Comparison of ENCODE assay signal across 26 cellular contexts in the genomic region with DNA sequence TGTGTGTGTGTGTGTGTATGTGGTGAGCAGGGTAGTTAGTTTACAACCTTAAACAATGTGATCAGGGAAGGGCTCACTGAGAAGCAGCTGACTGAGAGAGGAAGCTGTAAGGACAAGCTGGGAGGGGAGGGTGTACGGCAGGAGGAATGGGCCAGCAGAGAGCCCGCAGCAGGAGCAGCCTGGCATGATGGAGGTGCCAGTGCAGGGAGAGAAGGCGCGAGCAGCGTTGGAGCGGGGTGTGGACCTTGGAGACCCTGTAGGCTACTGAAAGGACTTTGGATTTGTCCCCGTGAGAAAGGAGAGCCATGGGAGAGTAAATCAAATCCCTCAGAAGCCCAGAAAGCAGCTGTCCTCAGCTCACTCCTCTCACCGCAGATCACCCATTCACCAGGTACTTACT. TPM values are rescaled to one million over a fixed set of nuclear protein-coding genes. Genes with fewer than 3 reads are reported as not detected.
DNase-seq lines count a peak whose midpoint lies in the region; ATAC-seq, FAIRE-seq and TF ChIP-seq lines count a peak whose summit lies in the region.
"Had no signal": no experiment of that assay in that cellular context is flagged by ENCODE, and none has a peak within 500 bp of the region (broad histone marks: within the 10 kb centered on the region; RNA-seq: fewer than 3 reads in every experiment).

No MANE protein-coding gene starts in this region.

- H2BK15ac ChIP-seq in H1 (ENCODE audit: low read length): no peak overlapping the region

- no peak overlapping the region for H3K4me3 Mint-ChIP-seq in activated naive CD4-positive, alpha-beta T cell treated with anti-CD3 and anti-CD28 coated beads, Interleukin-2, amount 10 ng/mL, durations not matched to agents 7 days and 5 days
- H3K4me3 Mint-ChIP-seq in type B pancreatic cell: no peak overlapping the region

- peaks cover 0 to 2% (median 0%) of the 10 kb centered on the region in 4 experiments; a peak in 1 of 7 replicates for H3K4me1 ChIP-seq in H1 (replicated peaks in 1 of 4; ENCODE audit: control insufficient read depth in 3 of 4, insufficient read depth in 4 of 4, low read length in 3 of 4)
- no peaks in the 10 kb centered on the region for H3K4me1 ChIP-seq in prostate gland (replicated peaks)
- H3K4me1 ChIP-seq: Peyer's patch had no signal

- intact Hi-C loops in prostate gland (cut with DNase I): loop anchor here (5.0 kb wide), 2 partner anchors 511 to 796 kb away; no protein-coding TSS in a partner anchor

- H3K4me1 Mint-ChIP-seq in activated naive CD4-positive, alpha-beta T cell treated with anti-CD3 and anti-CD28 coated beads, Interleukin-2, amount 10 ng/mL, durations not matched to agents 7 days and 5 days: peaks cover 8% of the 10 kb centered on the region
- peaks cover 14% of the 10 kb centered on the region for H3K4me1 Mint-ChIP-seq in type B pancreatic cell (ENCODE audit: unreplicated experiment)

- H3K9me3 Mint-ChIP-seq in activated naive CD4-positive, alpha-beta T cell treated with anti-CD3 and anti-CD28 coated beads, Interleukin-2, amount 10 ng/mL, durations not matched to agents 7 days and 5 days: no peaks in the 10 kb centered on the region
- no peaks in the 10 kb centered on the region for H3K9me3 Mint-ChIP-seq in activated naive CD4-positive, alpha-beta T cell treated with anti-CD3 and anti-CD28 coated beads, Interleukin-2, amount 50 U/mL, for 72 hours
- peaks cover 6% of the 10 kb centered on the region for H3K9me3 Mint-ChIP-seq in type B pancreatic cell

- no peak for DNase-seq in activated naive CD4-positive, alpha-beta T cell treated with anti-CD3 and anti-CD28 coated beads, Interleukin-2, amount 10 ng/mL, durations not matched to agents 7 days and 5 days
- DNase-seq in activated naive CD4-positive, alpha-beta T cell treated with anti-CD3 and anti-CD28 coated beads, Interleukin-2, amount 50 U/mL, for 72 hours (ENCODE audit: low spot score in 2 of 2): no peak
- DNase-seq in MV-4-11 (lab: John Stamatoyannopoulos, UW) (peak; percentile 11), H1 (ENCODE audit: low read depth in 1 of 2, low spot score in 2 of 2) (no peak), type B pancreatic cell (ENCODE audit: extremely low spot score, unreplicated experiment) (no peak), NCI-H524 treated with DMSO at 0.1 percent for 48 hours (lab: John Stamatoyannopoulos, UW) (no peak), prostate gland (ENCODE audit: low spot score) (no peak)
- DNase-seq: 8988T, ACHN, MG63, NCI-H1048, NCI-H1417, NCI-H1694 treated with DMSO at 0.1 percent for 48 hours, NCI-H2081, NCI-H2227 treated with DMSO at 0.1 percent for 48 hours, NCI-H510A, Peyer's patch, SHP77 treated with DMSO at 0.1 percent for 48 hours had no signal

- TF ChIP-seq RAD21 in H1 (IDR thresholded peaks at IDR 0.05 in 1 of 2, conservative IDR thresholded peaks at IDR 0.05 in 1 of 2; ENCODE audit: low read depth in 2 of 2, low read length in 2 of 2): no peak

- no peaks in the 10 kb centered on the region for H3K79me1 ChIP-seq in H1 (ENCODE audit: low read depth, low read length)

- H3K18ac ChIP-seq in H1 (ENCODE audit: extremely low read depth, low read length): no peak overlapping the region

- no peak overlapping the region for H3K4ac ChIP-seq in H1 (replicated peaks; ENCODE audit: insufficient read length, low read depth, low read length)

- no peaks in the 10 kb centered on the region for H3K9me3 ChIP-seq in H1 (ENCODE audit: insufficient read depth in 2 of 2, low read depth in 1 of 2, low read length in 1 of 2)
- no peaks in the 10 kb centered on the region for H3K9me3 ChIP-seq in prostate gland
- H3K9me3 ChIP-seq: Peyer's patch had no signal

- no peaks in the 10 kb centered on the region for H4K20me1 ChIP-seq in H1 (replicated peaks in 1 of 2; ENCODE audit: control insufficient read depth in 1 of 2, insufficient read depth in 2 of 2, low read length in 2 of 2)

- no peak overlapping the region for H3K23ac ChIP-seq in H1 (ENCODE audit: insufficient read length)

- peaks cover 8% of the 10 kb centered on the region for H3K27me3 Mint-ChIP-seq in activated naive CD4-positive, alpha-beta T cell treated with anti-CD3 and anti-CD28 coated beads, Interleukin-2, amount 10 ng/mL, durations not matched to agents 7 days and 5 days
- peaks cover 3% of the 10 kb centered on the region for H3K27me3 Mint-ChIP-seq in type B pancreatic cell

- H4K91ac ChIP-seq in H1 (replicated peaks; ENCODE audit: insufficient read length, low read length): no peak overlapping the region

- H3K23me2 ChIP-seq in H1 (ENCODE audit: low read depth, low read length): no peaks in the 10 kb centered on the region

- no peak overlapping the region for H4K5ac ChIP-seq in H1 (ENCODE audit: insufficient read length, low read depth, low read length)

- POLR2A ChIA-PET in H1 (lab: Charles Lee; ENCODE audit: partially characterized antibody): no interaction called here

- H2BK20ac ChIP-seq in H1 (ENCODE audit: low read length): 0 out of 2 replicates have a peak overlapping the region, but pooled peaks have one; percentile 18

- no peak overlapping the region for H3K9ac ChIP-seq in H1 (replicated peaks in 1 of 4; ENCODE audit: extremely low read depth in 1 of 4, low read depth in 3 of 4, low read length in 3 of 4)

- H2BK5ac ChIP-seq in H1 (ENCODE audit: low read depth, low read length): no peak overlapping the region

- no peaks in the 10 kb centered on the region for H3K27me3 ChIP-seq in H1 (replicated peaks in 1 of 4; ENCODE audit: control insufficient read depth in 3 of 4, extremely low read depth in 1 of 4, insufficient read depth in 3 of 4, low read length in 3 of 4)
- no peaks in the 10 kb centered on the region for H3K27me3 ChIP-seq in prostate gland (replicated peaks; ENCODE audit: insufficient read depth)
- H3K27me3 ChIP-seq: MG63, Peyer's patch had no signal

- H3K14ac ChIP-seq in H1 (ENCODE audit: insufficient read length): no peak overlapping the region

- WGBS in H1 (ENCODE audit: extremely low coverage in 1 of 2, insufficient coverage in 1 of 2, insufficient read length in 1 of 2, insufficient replicate concordance in 2 of 2, low coverage in 1 of 2, low lambda C conversion rate in 2 of 2, missing lambda C conversion rate in 1 of 2), 2 experiments: 88% methylated on average over 7 of the region's 8 CpGs; no CpG with 5 or more reads in 1 of the 2 experiments
- WGBS in prostate gland: 89% methylated on average over 8 of the region's 8 CpGs

- H3K36me3 ChIP-seq in H1 (ENCODE audit: control insufficient read depth in 2 of 4, insufficient read depth in 4 of 4, low read length in 3 of 4) (no peaks in the 10 kb centered on the region), prostate gland (no peaks in the 10 kb centered on the region)
- H3K36me3 ChIP-seq: MG63, Peyer's patch had no signal

- no peak overlapping the region for H3K4me2 ChIP-seq in H1 (ENCODE audit: insufficient read depth in 1 of 2, low read depth in 2 of 2, low read length in 2 of 2)

- no peak for TF ChIP-seq CTCF in H1 (IDR thresholded peaks at IDR 0.05; ENCODE audit: control extremely low read depth in 1 of 3, insufficient read depth in 1 of 3, low read depth in 1 of 3, low read length in 3 of 3)
- TF ChIP-seq CTCF in type B pancreatic cell (conservative IDR thresholded peaks at IDR 0.05): no peak
- TF ChIP-seq CTCF in prostate gland (IDR thresholded peaks at IDR 0.05): no peak

- peak overlapping the region; percentile 15 for H3K27ac Mint-ChIP-seq in activated naive CD4-positive, alpha-beta T cell treated with anti-CD3 and anti-CD28 coated beads, Interleukin-2, amount 10 ng/mL, durations not matched to agents 7 days and 5 days
- no peak overlapping the region for H3K27ac Mint-ChIP-seq in activated naive CD4-positive, alpha-beta T cell treated with anti-CD3 and anti-CD28 coated beads, Interleukin-2, amount 50 U/mL, for 72 hours
- H3K27ac Mint-ChIP-seq in type B pancreatic cell: peak overlapping the region; percentile 32

- H3K27ac ChIP-seq in H1 (ENCODE audit: low read depth, low read length) (no peak overlapping the region), prostate gland (no peak overlapping the region)
- H3K27ac ChIP-seq: Peyer's patch had no signal

- no peaks in the 10 kb centered on the region for H3K79me2 ChIP-seq in H1 (ENCODE audit: control insufficient read depth in 1 of 2, insufficient read depth in 2 of 2, low read length in 2 of 2)

- TF ChIP-seq POLR2A in H1 (IDR thresholded peaks at IDR 0.05; ENCODE audit: control extremely low read depth in 1 of 2, low read depth in 2 of 2, low read length in 2 of 2): no peak
- TF ChIP-seq POLR2A in prostate gland (IDR thresholded peaks at IDR 0.05): no peak

- H2BK12ac ChIP-seq in H1 (ENCODE audit: low read depth, low read length): 0 out of 2 replicates have a peak overlapping the region, but pooled peaks have one; percentile 9

- TF ChIP-seq EP300 in H1 (IDR thresholded peaks at IDR 0.05; ENCODE audit: borderline replicate concordance in 1 of 2, low read depth in 2 of 2, low read length in 2 of 2): no peak

- no peak overlapping the region for H3K4me3 ChIP-seq in H1 (ENCODE audit: extremely low read depth in 1 of 4, insufficient read depth in 2 of 4, low read depth in 3 of 4, low read length in 4 of 4)
- H3K4me3 ChIP-seq in prostate gland: no peak overlapping the region
- H3K4me3 ChIP-seq: K562, MG63, Peyer's patch had no signal

- no peak overlapping the region for H2AK5ac ChIP-seq in H1 (ENCODE audit: low read depth, low read length)

- no peaks in the 10 kb centered on the region for H3K36me3 Mint-ChIP-seq in activated naive CD4-positive, alpha-beta T cell treated with anti-CD3 and anti-CD28 coated beads, Interleukin-2, amount 10 ng/mL, durations not matched to agents 7 days and 5 days
- no peaks in the 10 kb centered on the region for H3K36me3 Mint-ChIP-seq in activated naive CD4-positive, alpha-beta T cell treated with anti-CD3 and anti-CD28 coated beads, Interleukin-2, amount 50 U/mL, for 72 hours
- H3K36me3 Mint-ChIP-seq in type B pancreatic cell: peaks cover 3% of the 10 kb centered on the region

- no peak overlapping the region for H3K56ac ChIP-seq in H1 (replicated peaks; ENCODE audit: insufficient read length, low read depth, low read length)

- H2AFZ ChIP-seq in H1 (ENCODE audit: low read length): no peak overlapping the region

- ATAC-seq in activated naive CD4-positive, alpha-beta T cell treated with anti-CD3 and anti-CD28 coated beads, Interleukin-2, amount 50 U/mL, for 72 hours: no peak
- no peak for ATAC-seq in HG03095 (IDR thresholded peaks at IDR 0.05; ENCODE audit: unreplicated experiment)

- H2BK120ac ChIP-seq in H1 (replicated peaks; ENCODE audit: low read depth, low read length): no peak overlapping the region

- no peak for FAIRE-seq in H1 (lab: Jason Lieb, UNC)
- FAIRE-seq: GM19239, H54, K562 had no signal

- H4K8ac ChIP-seq in H1 (ENCODE audit: extremely low read depth, insufficient read depth, low read length): no peak overlapping the region

- CTCF ChIA-PET in activated naive CD4-positive, alpha-beta T cell treated with anti-CD3 and anti-CD28 coated beads, Interleukin-2, amount 10 ng/mL, durations not matched to agents 7 days and 5 days (lab: Charles Lee): interaction anchor here (0.7 to 2.8 kb wide), 12 partner anchors 11 to 540 kb away, joined by 3 to 19 read pairs (median 4); no protein-coding TSS in a partner anchor
- CTCF ChIA-PET in H1 (lab: Charles Lee; ENCODE audit: partially characterized antibody): interaction anchor here (0.7 to 5.9 kb wide), 43 partner anchors 9 to 778 kb away, joined by 3 to 95 read pairs (median 5); partner anchors contain the start of genes SPO11 and TFAP2C

RNA-seq across cellular contexts. Expression of gene FAM209B, which starts 18.5 kb away (rescaled TPM):
- 1 to 10 TPM in 1 of 2 donors, under 1 TPM in 1; 0.88 to 1.2 TPM for total RNA-seq in activated naive CD4-positive, alpha-beta T cell treated with anti-CD3 and anti-CD28 coated beads, Interleukin-2, amount 50 U/mL, for 72 hours
- total RNA-seq in H1 (2021; fragmentation: NEBNext Ultra II Directional; extraction: Animal tissue kit (Norgen Biotek cat#: 25700)): 0.82 TPM in 1 of 2 replicates, not detected in the other
- polyA plus RNA-seq in H1 (2011; rRNA removed): 0.29 TPM in 1 of 2 replicates, not detected in the other
- 0.54 TPM for polyA plus RNA-seq in H1 (2011; cell fraction: cytosol; rRNA removed)
- polyA plus RNA-seq in H1 (2011; cell fraction: nucleus; rRNA removed): 0.31 TPM
- polyA plus RNA-seq in H1 (2012, experiment 1 of 2): 0.84 to 1.6 TPM (median 1.2 TPM) in 4 replicates
- not detected for polyA plus RNA-seq in H1 (2012, experiment 2 of 2)
- 0.55 TPM for polyA plus RNA-seq in H1 (2013, experiment 1 of 2)
- polyA plus RNA-seq in H1 (2013, experiment 2 of 2): 0.90 TPM
- polyA minus RNA-seq in H1 (2011; rRNA and poly(A)+ RNA removed): 0.32 TPM in 1 of 2 replicates, not detected in the other
- polyA minus RNA-seq in H1 (2011; cell fraction: cytosol; rRNA and poly(A)+ RNA removed): not detected
- not detected for polyA minus RNA-seq in H1 (2011; cell fraction: nucleus; rRNA and poly(A)+ RNA removed)
- 0.63 TPM in 1 of 2 replicates, not detected in the other for total RNA-seq in type B pancreatic cell (ENCODE audit: low replicate concordance)
- 1 to 10 TPM in 1 of 2 donors, not detected in 1; 7.6 TPM for total RNA-seq in prostate gland
- total RNA-seq: HT-29, K562, LHCN-M2, OCI-LY7, Peyer's patch had no signal
- polyA plus RNA-seq: BJ had no signal

RNA-seq across cellular contexts. Expression of gene FAM209A, which starts 27.0 kb away (rescaled TPM):
- 1 to 10 TPM in 1 of 2 donors, under 1 TPM in 1; 0.77 to 1.1 TPM for total RNA-seq in activated naive CD4-positive, alpha-beta T cell treated with anti-CD3 and anti-CD28 coated beads, Interleukin-2, amount 50 U/mL, for 72 hours
- total RNA-seq in H1 (2021; fragmentation: NEBNext Ultra II Directional; extraction: Animal tissue kit (Norgen Biotek cat#: 25700)): not detected in 2 replicates
- 0.15 and 0.30 TPM in 2 replicates for polyA plus RNA-seq in H1 (2011; rRNA removed)
- 0.09 TPM for polyA plus RNA-seq in H1 (2011; cell fraction: cytosol; rRNA removed)
- polyA plus RNA-seq in H1 (2011; cell fraction: nucleus; rRNA removed): 1.1 TPM
- polyA plus RNA-seq in H1 (2012, experiment 1 of 2): 0.28 TPM in 1 of 4 replicates, not detected in the others
- not detected for polyA plus RNA-seq in H1 (2012, experiment 2 of 2)
- polyA plus RNA-seq in H1 (2013, experiment 1 of 2): 0.16 TPM
- 0.07 TPM for polyA plus RNA-seq in H1 (2013, experiment 2 of 2)
- polyA minus RNA-seq in H1 (2011; rRNA and poly(A)+ RNA removed): 0.44 and 0.88 TPM in 2 replicates
- not detected for polyA minus RNA-seq in H1 (2011; cell fraction: cytosol; rRNA and poly(A)+ RNA removed)
- not detected for polyA minus RNA-seq in H1 (2011; cell fraction: nucleus; rRNA and poly(A)+ RNA removed)
- total RNA-seq in type B pancreatic cell (ENCODE audit: low replicate concordance) (0.46 and 0.52 TPM in 2 replicates), prostate gland (1 to 10 TPM in 1 of 2 donors, not detected in 1; 1.6 TPM)
- total RNA-seq: LHCN-M2, Peyer's patch had no signal

Comparison
In these comparisons a context has a peak if more than half of its experiments do, and no peak if none do; other contexts are left out.
1. H3K27ac Mint-ChIP-seq: peak in activated naive CD4-positive, alpha-beta T cell treated with anti-CD3 and anti-CD28 coated beads, Interleukin-2, amount 10 ng/mL, durations not matched to agents 7 days and 5 days (single experiment) and type B pancreatic cell (single experiment); none in activated naive CD4-positive, alpha-beta T cell treated with anti-CD3 and anti-CD28 coated beads, Interleukin-2, amount 50 U/mL, for 72 hours (0 of 2).